13 cellular contexts compared by ENCODE assay signal in genomic region chr2:218370410-218371063, GRCh38. TPM values are rescaled to one million over a fixed set of nuclear protein-coding genes. Genes with fewer than 3 reads are reported as not detected.
A peak's percentile ranks its signal among the peaks of the same experiment; 100 is the strongest.
DNase-seq lines count a peak whose midpoint lies in the region; ATAC-seq and TF ChIP-seq lines count a peak whose summit lies in the region.
"Had no signal": no experiment of that assay in that cellular context is flagged by ENCODE, and none has a peak within 500 bp of the region (broad histone marks: within the 10 kb centered on the region; RNA-seq: fewer than 3 reads in every experiment).

No MANE protein-coding gene starts in this region.

- POLR2A ChIA-PET in A673 (lab: Charles Lee; ENCODE audit: low non-redundant PET) = no interaction called here

- no peaks in the 10 kb centered on the region for H3K9me3 ChIP-seq in Peyer's patch
- H3K9me3 ChIP-seq in gastroesophageal sphincter = peaks cover 0 to 8% (median 0%) of the 10 kb centered on the region in 3 donors
- H3K9me3 ChIP-seq in ovary = no peaks in the 10 kb centered on the region
- no peaks in the 10 kb centered on the region for H3K9me3 ChIP-seq in A673 (ENCODE audit: low read depth, low read length, poor library complexity, severe bottlenecking)

- no peak for TF ChIP-seq CTCF in AG10803 (conservative IDR thresholded peaks at IDR 0.05; ENCODE audit: low read length)
- no peak for TF ChIP-seq CTCF in Peyer's patch (IDR thresholded peaks at IDR 0.05)
- TF ChIP-seq CTCF in gastroesophageal sphincter (IDR thresholded peaks at IDR 0.05) = no peak
- no peak for TF ChIP-seq CTCF in ovary (IDR thresholded peaks at IDR 0.05)
- no peak for TF ChIP-seq CTCF in A673 (conservative IDR thresholded peaks at IDR 0.05; ENCODE audit: low read depth, low read length)

- TF ChIP-seq EP300 in gastroesophageal sphincter (IDR thresholded peaks at IDR 0.05) = no peak
- TF ChIP-seq EP300 in ovary (IDR thresholded peaks at IDR 0.05) = peak; percentile 62

- H3K4me1 ChIP-seq in Peyer's patch (no peaks in the 10 kb centered on the region), gastroesophageal sphincter (peaks cover 0 to 31% (median 0%) of the 10 kb centered on the region in 3 donors), ovary (ENCODE audit: insufficient read depth) (peaks cover 4% of the 10 kb centered on the region), A673 (ENCODE audit: insufficient read depth, low read length, poor library complexity, severe bottlenecking) (no peaks in the 10 kb centered on the region)

- H3K27ac ChIP-seq in Peyer's patch (peak overlapping the region in 3 of 4 donors; percentile 40 to 86 (median 78)), gastroesophageal sphincter (peak overlapping the region in 3 of 4 donors; percentile 68 to 91 (median 85)), ovary (no peak overlapping the region), A673 (ENCODE audit: low read depth, low read length, poor library complexity, severe bottlenecking) (no peak overlapping the region)

- DNase-seq in AG10803 (ENCODE audit: low read depth) (peak; percentile 67), Peyer's patch (peak in 1 of 3 donors; percentile 73), ovary (peak in 1 of 5 donors; percentile 29), A673 (ENCODE audit: low spot score) (no peak), NCI-H1092 (lab: John Stamatoyannopoulos, UW) (no peak)
- DNase-seq: ACHN, NCI-H524 had no signal

- BruUV-seq in A673 (replicated peaks; lab: Mats Ljungman, UMichigan) = no TSS peak

- no peak overlapping the region for H3K4me3 ChIP-seq in AG10803 (ENCODE audit: low read length)
- no peak overlapping the region for H3K4me3 ChIP-seq in Peyer's patch
- no peak overlapping the region for H3K4me3 ChIP-seq in gastroesophageal sphincter
- H3K4me3 ChIP-seq in ovary = no peak overlapping the region
- no peak overlapping the region for H3K4me3 ChIP-seq in A673 (ENCODE audit: low read depth, low read length, poor library complexity, severe bottlenecking)

- 78 to 88% methylated on average over 4 to 10 of the region's 11 CpGs for WGBS in gastroesophageal sphincter (ENCODE audit: low coverage in 1 of 2), 2 donors
- WGBS in ovary, 3 donors = 71 to 79% (median 73%) methylated on average over 11 of the region's 11 CpGs

- CTCF ChIA-PET in A673 (lab: Charles Lee) = no interaction called here

- TF ChIP-seq POLR2A in Peyer's patch (IDR thresholded peaks at IDR 0.05) (no peak), gastroesophageal sphincter (IDR thresholded peaks at IDR 0.05) (no peak), ovary (IDR thresholded peaks at IDR 0.05) (peak; percentile 16)

- intact Hi-C loops in ovary (cut with DNase I) = no loop called here
- intact Hi-C loops in A673 (cut with micrococcal nuclease; ENCODE audit: unreplicated experiment) = no loop called here

- H3K27me3 ChIP-seq in Peyer's patch (no peaks in the 10 kb centered on the region), gastroesophageal sphincter (no peaks in the 10 kb centered on the region), ovary (no peaks in the 10 kb centered on the region), A673 (replicated peaks; ENCODE audit: insufficient read depth, low read depth, low read length, poor library complexity) (no peaks in the 10 kb centered on the region)

- H3K36me3 ChIP-seq in Peyer's patch (no peaks in the 10 kb centered on the region), gastroesophageal sphincter (no peaks in the 10 kb centered on the region), ovary (no peaks in the 10 kb centered on the region), A673 (ENCODE audit: insufficient read depth, low read length, poor library complexity, severe bottlenecking) (no peaks in the 10 kb centered on the region)

- peak; percentile 63 for ATAC-seq in gastroesophageal sphincter
- no peak for ATAC-seq in HG03457 (IDR thresholded peaks at IDR 0.05; ENCODE audit: unreplicated experiment)
- ATAC-seq in GM18520 (IDR thresholded peaks at IDR 0.05; ENCODE audit: unreplicated experiment) = no peak
- ATAC-seq: HCT116 had no signal

RNA-seq across cellular contexts. Expression of gene SLC11A1, which starts 11.5 kb away (rescaled TPM):
- total RNA-seq in Peyer's patch (10 to 100 TPM in 2 of 4 donors, 1 to 10 TPM in 2; 2.8 to 21.5 (median 8.6) TPM), gastroesophageal sphincter (10 to 100 TPM in 2 of 4 donors, 1 to 10 TPM in 2; 5.9 to 23.0 (median 9.5) TPM), ovary (10 to 100 TPM in 3 of 7 donors, 1 to 10 TPM in 4; 1.0 to 28.9 (median 8.7) TPM), A673 (2021) (0.09 TPM in 1 of 2 replicates, not detected in the other)
- 1 to 10 TPM in 1 of 2 donors, under 1 TPM in 1; 0.83 to 3.0 TPM for polyA plus RNA-seq in ovary

RNA-seq across cellular contexts. Expression of gene CATIP, which starts 13.9 kb away (rescaled TPM):
- not detected for total RNA-seq in Peyer's patch
- total RNA-seq in gastroesophageal sphincter = not detected
- 1 to 10 TPM in 5 of 7 donors, not detected in 2; 1.2 to 9.4 (median 1.4) TPM for total RNA-seq in ovary
- under 1 TPM in 1 of 2 donors, not detected in 1; 0.12 TPM for polyA plus RNA-seq in ovary
- total RNA-seq in A673 (2021) = not detected in 2 replicates
- total RNA-seq: aorta, HT1080 had no signal

RNA-seq across cellular contexts. Expression of gene CTDSP1, which starts 29.1 kb away (rescaled TPM):
- total RNA-seq in Peyer's patch = 100 to 1,000 TPM; 105 to 207 (median 184) TPM
- total RNA-seq in gastroesophageal sphincter = 100 to 1,000 TPM; 121 to 159 (median 136) TPM
- 100 to 1,000 TPM in 5 of 7 donors, 10 to 100 TPM in 2; 68.8 to 211 (median 159) TPM for total RNA-seq in ovary
- 100 to 1,000 TPM in 1 of 2 donors, 10 to 100 TPM in 1; 38.6 to 135 TPM for polyA plus RNA-seq in ovary
- 72.3 and 77.4 TPM in 2 replicates for total RNA-seq in A673 (2021)

RNA-seq across cellular contexts. Expression of gene VIL1, which starts 48.4 kb away (rescaled TPM):
- total RNA-seq in Peyer's patch (1,000 to 10,000 TPM in 1 of 4 donors, 100 to 1,000 TPM in 3; 189 to 1,274 (median 741) TPM), gastroesophageal sphincter (not detected), ovary (1 to 10 TPM in 1 of 7 donors, under 1 TPM in 1, not detected in 5; 0.38 to 1.3 TPM), A673 (2021) (not detected in 2 replicates)
- polyA plus RNA-seq in ovary = under 1 TPM in 1 of 2 donors, not detected in 1; 0.05 TPM

Comparison
In these comparisons a context has a peak if more than half of its experiments do, and no peak if none do; other contexts are left out.
1. H3K27ac ChIP-seq: peak in Peyer's patch (3 of 4) and gastroesophageal sphincter (3 of 4); none in ovary (0 of 2) and A673 (single experiment).